Comparison of ENCODE assay signal across 1 cellular context in genomic region chrX:49053223-49054072, GRCh38.
TF ChIP-seq lines count a peak whose summit lies in the region.

No MANE protein-coding gene starts in this region.

TF ChIP-seq in GM12878, 131 proteins besides CTCF, POLR2A, EP300 and RAD21:
- TF ChIP-seq SP1 (IDR thresholded peaks at IDR 0.05; ENCODE audit: low read depth, low read length) (no peak), NR2C1 (IDR thresholded peaks at IDR 0.05) (peak; percentile 75), NR2F1 (conservative IDR thresholded peaks at IDR 0.05) (peak; percentile 83), BACH1 (IDR thresholded peaks at IDR 0.05; ENCODE audit: borderline replicate concordance) (no peak), JUNB (IDR thresholded peaks at IDR 0.05) (no peak), NR2C2 (IDR thresholded peaks at IDR 0.05; ENCODE audit: borderline replicate concordance, control insufficient read depth, insufficient read length, low read depth) (peak; percentile 51), POLR2AphosphoS2 (IDR thresholded peaks at IDR 0.05; ENCODE audit: low read depth, low read length) (no peak), ZBTB4 (CRISPR knock-in tag; IDR thresholded peaks at IDR 0.05) (no peak), SKIL (IDR thresholded peaks at IDR 0.05; ENCODE audit: low read depth, poor library complexity, severe bottlenecking) (no peak), BCL11A (IDR thresholded peaks at IDR 0.05; ENCODE audit: low read depth, low read length) (no peak), HDGF (IDR thresholded peaks at IDR 0.05) (no peak), IKZF2 (IDR thresholded peaks at IDR 0.05) (no peak), ZNF217 (IDR thresholded peaks at IDR 0.05) (no peak), PML (IDR thresholded peaks at IDR 0.05; ENCODE audit: low read length) (no peak), NRF1 (conservative IDR thresholded peaks at IDR 0.05; ENCODE audit: low read depth, low read length) (no peak), CEBPZ (IDR thresholded peaks at IDR 0.05; ENCODE audit: low read depth, low read length) (no peak)
